Comparison of ENCODE assay signal across 14 cellular contexts in genomic region chr7:155405399-155406318, GRCh38. TPM values are rescaled to one million over a fixed set of nuclear protein-coding genes. Genes with fewer than 3 reads are reported as not detected.
DNase-seq lines count a peak whose midpoint lies in the region; ATAC-seq and TF ChIP-seq lines count a peak whose summit lies in the region.
"Had no signal": no experiment of that assay in that cellular context is flagged by ENCODE, and none has a peak within 500 bp of the region (broad histone marks: within the 10 kb centered on the region; RNA-seq: fewer than 3 reads in every experiment).

No MANE protein-coding gene starts in this region.

- CTCF ChIA-PET in PC-3 (lab: Charles Lee) = no interaction called here

- peak; percentile 17 for DNase-seq in NCI-H82 (lab: John Stamatoyannopoulos, UW)
- DNase-seq in NCI-H82 treated with DMSO at 0.1 percent for 48 hours (lab: John Stamatoyannopoulos, UW; ENCODE audit: unreplicated experiment) = no peak
- peak; percentile 9 for DNase-seq in PC-3
- DNase-seq in foreskin fibroblast = no peak
- DNase-seq in stimulated activated CD8-positive, alpha-beta memory T cell treated with anti-CD3 and anti-CD28 coated beads, Interleukin-4, amount 100 ng/mL, for 48 hours = peak; percentile 28
- DNase-seq in SIG-M5 (lab: John Stamatoyannopoulos, UW) = no peak
- DNase-seq in NCI-H2196 (lab: John Stamatoyannopoulos, UW; ENCODE audit: unreplicated experiment) = no peak
- DNase-seq: lower lobe of right lung; NCI-H748 treated with DMSO at 0.1 percent for 48 hours; small intestine; stimulated activated naive CD4-positive, alpha-beta T cell had no signal

- no peaks in the 10 kb centered on the region for H3K9me2 ChIP-seq in PC-3 (replicated peaks; ENCODE audit: low read length)

- ATAC-seq in PC-3 = peak; percentile 61
- ATAC-seq in HG03025 (IDR thresholded peaks at IDR 0.05; ENCODE audit: low FRiP score, unreplicated experiment) = no peak
- ATAC-seq: lower lobe of right lung had no signal

- peak; percentile 27; the same call in 1 of the 2 replicates for TF ChIP-seq CTCF in PC-3 (conservative IDR thresholded peaks at IDR 0.05; ENCODE audit: low read depth, low read length)
- TF ChIP-seq CTCF in foreskin fibroblast (IDR thresholded peaks at IDR 0.05; ENCODE audit: low read depth, low read length) = peak; percentile 5

- no peaks in the 10 kb centered on the region for H3K79me2 ChIP-seq in PC-3 (ENCODE audit: low read length)

- H3K9ac ChIP-seq in PC-3 (ENCODE audit: low read length) = no peak overlapping the region

- H3K36me3 ChIP-seq in PC-3 (ENCODE audit: low read depth, low read length) = no peaks in the 10 kb centered on the region
- H3K36me3 ChIP-seq: esophagus muscularis mucosa, lower lobe of right lung had no signal

- no peak overlapping the region for H3K27ac ChIP-seq in PC-3 (ENCODE audit: low read length)
- H3K27ac ChIP-seq: esophagus muscularis mucosa, lower lobe of right lung had no signal

- no peaks in the 10 kb centered on the region for H3F3A ChIP-seq in PC-3 (ENCODE audit: low read length, unreplicated experiment)

- H3K9me3 ChIP-seq in PC-3 (ENCODE audit: low read length) = no peaks in the 10 kb centered on the region
- H3K9me3 ChIP-seq: lower lobe of right lung had no signal

- peaks cover 48% of the 10 kb centered on the region for H3K27me3 ChIP-seq in PC-3 (ENCODE audit: low read length)

- intact Hi-C loops in PC-3 (cut with micrococcal nuclease) = no loop called here

- H4K20me1 ChIP-seq in PC-3 (ENCODE audit: low read length) = no peaks in the 10 kb centered on the region

- H2AFZ ChIP-seq in PC-3 (ENCODE audit: low read length) = no peak overlapping the region

- H3K4me1 ChIP-seq in PC-3 (ENCODE audit: insufficient read depth, low read length) = no peaks in the 10 kb centered on the region
- H3K4me1 ChIP-seq: lower lobe of right lung had no signal

- H3K4me3 ChIP-seq in PC-3 (ENCODE audit: low read length) (no peak overlapping the region), foreskin fibroblast (ENCODE audit: low read depth in 1 of 2, low read length in 2 of 2) (no peak overlapping the region)
- H3K4me3 ChIP-seq: esophagus muscularis mucosa, lower lobe of right lung had no signal

- POLR2A ChIA-PET in PC-3 (lab: Charles Lee; ENCODE audit: unreplicated experiment) = no interaction called here

- H3K4me2 ChIP-seq in PC-3 (ENCODE audit: low read length) = no peak overlapping the region

- BruUV-seq in PC-3 (replicated peaks; lab: Mats Ljungman, UMichigan) = no TSS peak

RNA-seq across cellular contexts. Expression of gene EN2, which starts 52.3 kb away (rescaled TPM):
- 2.3 and 2.4 TPM in 2 replicates for total RNA-seq in PC-3 (2014; rRNA removed)
- total RNA-seq: HT-29, lower lobe of right lung had no signal

Comparison
In these comparisons a context has a peak if more than half of its experiments do, and no peak if none do; other contexts are left out.
1. DNase-seq: peak in NCI-H82 (single experiment), PC-3 (single experiment) and stimulated activated CD8-positive, alpha-beta memory T cell treated with anti-CD3 and anti-CD28 coated beads, Interleukin-4, amount 100 ng/mL, for 48 hours (single experiment); none in NCI-H82 treated with DMSO at 0.1 percent for 48 hours (single experiment), foreskin fibroblast (0 of 2), SIG-M5 (single experiment) and NCI-H2196 (single experiment).